In the genomic region with DNA sequence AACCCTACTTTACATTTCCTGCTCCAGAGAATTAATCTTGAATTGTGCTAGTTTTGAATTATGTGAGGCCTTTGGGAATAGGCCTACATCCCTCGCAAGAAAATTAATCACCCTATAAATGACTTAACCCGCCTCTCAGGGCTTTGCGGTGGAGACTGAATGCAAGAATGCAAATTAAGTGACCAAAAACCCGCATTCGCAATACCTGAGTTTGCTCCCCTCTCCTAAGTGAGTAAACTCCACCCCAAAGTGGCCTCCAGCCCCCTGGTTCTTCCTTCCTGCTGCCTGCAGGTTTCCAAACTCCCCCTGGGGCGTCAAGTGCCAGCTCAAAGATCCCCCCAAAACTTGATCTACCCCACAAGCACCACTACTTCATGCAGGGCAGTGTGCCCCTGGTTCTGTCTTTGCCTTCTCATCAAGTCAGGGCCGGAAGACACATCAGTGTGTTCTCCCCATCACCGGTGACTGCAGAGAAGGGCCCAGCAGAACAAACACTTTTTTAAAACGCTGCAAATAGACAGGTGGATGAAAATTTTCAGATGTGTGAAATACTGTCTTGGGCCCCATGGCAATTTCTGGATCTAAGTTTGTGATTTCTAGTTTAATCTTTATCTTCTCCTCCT, we compare ENCODE assay signal across 1 cellular context.
TF ChIP-seq lines count a peak whose summit lies in the region.

No MANE protein-coding gene starts in this region.

TF ChIP-seq in GM23338, 12 proteins besides CTCF, POLR2A, EP300 and RAD21:
- TF ChIP-seq ZNF462 (CRISPR knock-in tag; IDR thresholded peaks at IDR 0.05) = no peak
